ENCODE assay signal across 1 cellular context in genomic region chr15:71080705-71081104, GRCh38.
TF ChIP-seq lines count a peak whose summit lies in the region.

No MANE protein-coding gene starts in this region.

TF ChIP-seq in IMR-90, 13 proteins besides CTCF, POLR2A, EP300 and RAD21:
- TF ChIP-seq, protein P1, sequence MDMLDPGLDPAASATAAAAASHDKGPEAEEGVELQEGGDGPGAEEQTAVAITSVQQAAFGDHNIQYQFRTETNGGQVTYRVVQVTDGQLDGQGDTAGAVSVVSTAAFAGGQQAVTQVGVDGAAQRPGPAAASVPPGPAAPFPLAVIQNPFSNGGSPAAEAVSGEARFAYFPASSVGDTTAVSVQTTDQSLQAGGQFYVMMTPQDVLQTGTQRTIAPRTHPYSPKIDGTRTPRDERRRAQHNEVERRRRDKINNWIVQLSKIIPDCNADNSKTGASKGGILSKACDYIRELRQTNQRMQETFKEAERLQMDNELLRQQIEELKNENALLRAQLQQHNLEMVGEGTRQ (IDR thresholded peaks at IDR 0.05; ENCODE audit: low read depth, low read length), result peak; percentile 90
- TF ChIP-seq SMC3 (IDR thresholded peaks at IDR 0.05; ENCODE audit: low read depth, low read length) (no peak), CEBPB (IDR thresholded peaks at IDR 0.05; ENCODE audit: low read depth, low read length) (peak; percentile 78), ELK1 (IDR thresholded peaks at IDR 0.05; ENCODE audit: borderline replicate concordance, low read depth, low read length) (no peak), BHLHE40 (IDR thresholded peaks at IDR 0.05; ENCODE audit: low read depth, low read length) (no peak)
